8 cellular contexts compared by ENCODE assay signal in genomic region chr16:88856122-88856827, GRCh38. TPM values are rescaled to one million over a fixed set of nuclear protein-coding genes. Genes with fewer than 3 reads are reported as not detected.
A peak's percentile ranks its signal among the peaks of the same experiment; 100 is the strongest.
DNase-seq lines count a peak whose midpoint lies in the region; ATAC-seq and TF ChIP-seq lines count a peak whose summit lies in the region.

No MANE protein-coding gene starts in this region.

- peaks cover 7% of the 10 kb centered on the region for H3F3A ChIP-seq in DOHH2 (ENCODE audit: control insufficient read depth, insufficient read depth)

- no peaks in the 10 kb centered on the region for H3K9me3 Mint-ChIP-seq in chondrocyte (ENCODE audit: low read depth)

- H3K4ac ChIP-seq in mesendoderm (ENCODE audit: low read depth, low read length) = no peak overlapping the region

- DNase-seq in NCI-H69 (lab: John Stamatoyannopoulos, UW) = peak; percentile 32
- no peak for DNase-seq in chondrocyte (ENCODE audit: low spot score)
- peak; percentile 29 for DNase-seq in mesendoderm
- peak; percentile 71 for DNase-seq in upper lobe of right lung
- DNase-seq in COR-L47 (lab: John Stamatoyannopoulos, UW) = no peak
- no peak for DNase-seq in NCI-H2081 (lab: John Stamatoyannopoulos, UW)

- intact Hi-C loops in upper lobe of right lung (cut with DNase I) = no loop called here

- no peaks in the 10 kb centered on the region for H4K20me1 ChIP-seq in DOHH2 (ENCODE audit: control insufficient read depth, insufficient read depth, low read depth, low read length)

- ATAC-seq in upper lobe of right lung (no peak), HG03045 (IDR thresholded peaks at IDR 0.05; ENCODE audit: unreplicated experiment) (no peak)

- no peak overlapping the region for H2AK5ac ChIP-seq in mesendoderm (ENCODE audit: low read length)

- TF ChIP-seq CTCF in DOHH2 (IDR thresholded peaks at IDR 0.05; ENCODE audit: low read depth, low read length, poor library complexity, severe bottlenecking) (no peak), chondrocyte (IDR thresholded peaks at IDR 0.05) (no peak), upper lobe of right lung (IDR thresholded peaks at IDR 0.05) (no peak)

- no peaks in the 10 kb centered on the region for H3K27me3 Mint-ChIP-seq in chondrocyte (ENCODE audit: low read depth)

- H3K27ac Mint-ChIP-seq in chondrocyte (ENCODE audit: unreplicated experiment) = no peak overlapping the region

- no peak overlapping the region for H3K18ac ChIP-seq in mesendoderm (ENCODE audit: low read length)

- H3K79me1 ChIP-seq in mesendoderm (ENCODE audit: low read length) = peaks cover 9% of the 10 kb centered on the region

- peaks cover 5% of the 10 kb centered on the region for H3K36me3 Mint-ChIP-seq in chondrocyte (ENCODE audit: low read depth)

- peaks cover 30% of the 10 kb centered on the region for H3K4me1 ChIP-seq in DOHH2 (ENCODE audit: control insufficient read depth, low read length)
- H3K4me1 ChIP-seq in mesendoderm (ENCODE audit: control insufficient read depth, low read depth, low read length) = peaks cover 2% of the 10 kb centered on the region
- H3K4me1 ChIP-seq in upper lobe of right lung = peaks cover 38% of the 10 kb centered on the region

- no peak overlapping the region for H2BK120ac ChIP-seq in mesendoderm (ENCODE audit: low read depth, low read length)

- no CpG with 5 or more reads among the region's 53 CpGs for WGBS in mesendoderm (ENCODE audit: extremely low coverage, insufficient coverage, low lambda C conversion rate)

- peak overlapping the region; percentile 89 for H3K56ac ChIP-seq in mesendoderm (ENCODE audit: low read length)

- H3K23ac ChIP-seq in mesendoderm (ENCODE audit: low read length) = peak overlapping the region; percentile 85

- H4K5ac ChIP-seq in mesendoderm (ENCODE audit: low read length) = no peak overlapping the region

- peak overlapping the region; percentile 75 for H3K9ac ChIP-seq in mesendoderm (ENCODE audit: low read length)

- H2BK15ac ChIP-seq in mesendoderm (replicated peaks; ENCODE audit: low read depth) = no peak overlapping the region

- H3K9me2 ChIP-seq in DOHH2 (replicated peaks; ENCODE audit: control insufficient read depth, low read length) = no peaks in the 10 kb centered on the region

- H3K27me3 ChIP-seq in DOHH2 (ENCODE audit: control insufficient read depth, low read length) (no peaks in the 10 kb centered on the region), mesendoderm (ENCODE audit: insufficient read depth, low read length, poor library complexity) (no peaks in the 10 kb centered on the region), upper lobe of right lung (no peaks in the 10 kb centered on the region)

- peak overlapping the region; percentile 50 for H3K4me2 ChIP-seq in DOHH2 (ENCODE audit: low read length)
- H3K4me2 ChIP-seq in mesendoderm (ENCODE audit: low read length) = peak overlapping the region; percentile 76

- H3K4me1 Mint-ChIP-seq in chondrocyte (ENCODE audit: low read depth) = peaks cover 22% of the 10 kb centered on the region

- no peak overlapping the region for H4K8ac ChIP-seq in mesendoderm (ENCODE audit: low read depth, low read length)

- H3K4me3 Mint-ChIP-seq in chondrocyte (ENCODE audit: unreplicated experiment) = peak overlapping the region; percentile 99

- peak overlapping the region; percentile 77 for H3K4me3 ChIP-seq in DOHH2 (ENCODE audit: low read length)
- H3K4me3 ChIP-seq in mesendoderm (ENCODE audit: low read length) = peak overlapping the region; percentile 40
- peak overlapping the region; percentile 100 for H3K4me3 ChIP-seq in upper lobe of right lung

- no peak overlapping the region for H2BK5ac ChIP-seq in mesendoderm (ENCODE audit: low read length)

- H3K9me3 ChIP-seq in DOHH2 (ENCODE audit: control insufficient read depth, insufficient read depth, low read length) = no peaks in the 10 kb centered on the region
- H3K9me3 ChIP-seq in upper lobe of right lung = no peaks in the 10 kb centered on the region

- H3K36me3 ChIP-seq in DOHH2 (ENCODE audit: control insufficient read depth, low read length) (peaks cover 20% of the 10 kb centered on the region), mesendoderm (ENCODE audit: control insufficient read depth, insufficient read depth, low read length) (no peaks in the 10 kb centered on the region), upper lobe of right lung (peaks cover 26% of the 10 kb centered on the region)

- H3K27ac ChIP-seq in DOHH2 (ENCODE audit: low read depth, low read length) = no peak overlapping the region
- H3K27ac ChIP-seq in mesendoderm (ENCODE audit: low read depth, low read length) = no peak overlapping the region
- H3K27ac ChIP-seq in upper lobe of right lung = peak overlapping the region; percentile 92

- H3K79me2 ChIP-seq in DOHH2 (ENCODE audit: control insufficient read depth, low read length) (peaks cover 14% of the 10 kb centered on the region), mesendoderm (ENCODE audit: control insufficient read depth, insufficient read depth, low read length) (no peaks in the 10 kb centered on the region)

RNA-seq across cellular contexts. Expression of gene GALNS, which starts 0.5 kb away (rescaled TPM):
- total RNA-seq in chondrocyte = 34.1 to 36.6 TPM (median 34.6 TPM) in 3 replicates
- 8.9 TPM for polyA plus RNA-seq in mesendoderm (2013, experiment 1 of 2)
- 8.8 TPM for polyA plus RNA-seq in mesendoderm (2013, experiment 2 of 2)
- 32.8 TPM for total RNA-seq in upper lobe of right lung

RNA-seq across cellular contexts. Expression of gene TRAPPC2L, which starts 0.7 kb away (rescaled TPM):
- total RNA-seq in chondrocyte (42.7 to 55.8 TPM (median 52.5 TPM) in 3 replicates), upper lobe of right lung (43.9 TPM)
- polyA plus RNA-seq in mesendoderm (2013, experiment 1 of 2) = 108 TPM
- 109 TPM for polyA plus RNA-seq in mesendoderm (2013, experiment 2 of 2)

RNA-seq across cellular contexts. Expression of gene PABPN1L, which starts 10.2 kb away (rescaled TPM):
- not detected in 3 replicates for total RNA-seq in chondrocyte
- not detected for polyA plus RNA-seq in mesendoderm (2013, experiment 1 of 2)
- polyA plus RNA-seq in mesendoderm (2013, experiment 2 of 2) = not detected
- total RNA-seq in upper lobe of right lung = not detected

RNA-seq across cellular contexts. Expression of gene APRT, which starts 44.5 kb away (rescaled TPM):
- 68.8 to 90.2 TPM (median 70.7 TPM) in 3 replicates for total RNA-seq in chondrocyte
- polyA plus RNA-seq in mesendoderm (2013, experiment 1 of 2) = 300 TPM
- 305 TPM for polyA plus RNA-seq in mesendoderm (2013, experiment 2 of 2)
- total RNA-seq in upper lobe of right lung = 85.2 TPM

RNA-seq across cellular contexts. Expression of gene CDT1, which starts 52.7 kb away (rescaled TPM):
- total RNA-seq in chondrocyte (2.9 to 11.7 TPM (median 3.7 TPM) in 3 replicates), upper lobe of right lung (1.0 TPM)
- polyA plus RNA-seq in mesendoderm (2013, experiment 1 of 2) = 38.9 TPM
- polyA plus RNA-seq in mesendoderm (2013, experiment 2 of 2) = 37.7 TPM

Comparison
In these comparisons a context has a peak if more than half of its experiments do, and no peak if none do; other contexts are left out.
1. H3K4me3 ChIP-seq: peak in every context shown above with its lines; median percentile 100 in upper lobe of right lung; 77 in DOHH2; 40 in mesendoderm.
2. DNase-seq: peak in NCI-H69 (single experiment), mesendoderm (single experiment) and upper lobe of right lung (single experiment); none in chondrocyte (single experiment), COR-L47 (single experiment) and NCI-H2081 (0 of 2).